13 cellular contexts compared by ENCODE assay signal in the genomic region with DNA sequence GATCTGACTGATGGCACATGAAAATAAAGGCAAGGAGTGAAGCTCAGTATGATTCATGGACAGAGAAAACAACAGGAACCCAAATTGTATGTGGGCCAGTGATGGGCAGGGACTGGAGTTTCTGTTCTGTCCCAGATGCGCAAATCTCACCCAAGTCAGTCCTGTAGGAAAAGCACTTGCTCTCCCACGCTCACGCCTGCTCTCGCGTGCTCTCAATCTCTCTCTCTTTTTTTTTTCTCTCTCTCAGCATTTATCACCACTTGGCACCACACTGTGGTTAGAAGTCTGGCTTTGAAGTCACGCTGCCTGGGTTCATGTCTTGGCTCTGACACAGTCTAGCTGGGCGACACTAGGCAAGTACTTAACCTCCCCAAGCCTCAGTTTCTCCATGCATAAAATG.
DNase-seq lines count a peak whose midpoint lies in the region; ATAC-seq and FAIRE-seq lines count a peak whose summit lies in the region.
"Had no signal": no experiment of that assay in that cellular context is flagged by ENCODE, and none has a peak within 500 bp of the region (broad histone marks: within the 10 kb centered on the region; RNA-seq: fewer than 3 reads in every experiment).

No MANE protein-coding gene starts in this region.

- H3K4me1 Mint-ChIP-seq in central memory CD8-positive, alpha-beta T cell, result peaks cover 34% of the 10 kb centered on the region

- no peak for ATAC-seq in central memory CD8-positive, alpha-beta T cell (replicated peaks; ENCODE audit: extremely low read depth, poor library complexity, severe bottlenecking)
- no peak for ATAC-seq in GM19455 (IDR thresholded peaks at IDR 0.05; ENCODE audit: unreplicated experiment)
- ATAC-seq: SK-N-SH treated with all-trans-retinoic acid at 6 μM for 48 hours had no signal

- peak; percentile 60 for FAIRE-seq in RCC 7860 (lab: Jason Lieb, UNC)
- FAIRE-seq: G401.6, islet of Langerhans had no signal

- H3K27ac Mint-ChIP-seq in central memory CD8-positive, alpha-beta T cell (ENCODE audit: low read depth), result peak overlapping the region; percentile 58

- no peaks in the 10 kb centered on the region for H3K9me3 Mint-ChIP-seq in central memory CD8-positive, alpha-beta T cell

- no peaks in the 10 kb centered on the region for H3K27me3 Mint-ChIP-seq in central memory CD8-positive, alpha-beta T cell

- H3K4me3 Mint-ChIP-seq in central memory CD8-positive, alpha-beta T cell, result peak overlapping the region; percentile 33

- peak; percentile 20 for DNase-seq in DMS79 treated with DMSO at 0.1 percent for 48 hours (lab: John Stamatoyannopoulos, UW)
- DNase-seq in DMS79 (lab: John Stamatoyannopoulos, UW), result no peak
- peak; percentile 63 for DNase-seq in RCC 7860 (ENCODE audit: low spot score)
- DNase-seq in central memory CD8-positive, alpha-beta T cell (ENCODE audit: low spot score in 2 of 2), result no peak
- peak; percentile 16 for DNase-seq in stimulated activated CD4-positive, alpha-beta T cell treated with anti-CD3 and anti-CD28 coated beads, Interleukin-4, amount 100 ng/mL, for 24 hours
- DNase-seq in cortex of kidney (lab: John Stamatoyannopoulos, UW), result no peak
- DNase-seq in NOMO-1 (lab: John Stamatoyannopoulos, UW; ENCODE audit: unreplicated experiment in 2 of 2), result no peak
- DNase-seq: KBM-7, nucleus accumbens had no signal

- peaks cover 1% of the 10 kb centered on the region for H3K36me3 Mint-ChIP-seq in central memory CD8-positive, alpha-beta T cell (ENCODE audit: insufficient read depth)

Comparison
In these comparisons a context has a peak if more than half of its experiments do, and no peak if none do; other contexts are left out.
1. DNase-seq: peak in DMS79 treated with DMSO at 0.1 percent for 48 hours (single experiment), RCC 7860 (single experiment) and stimulated activated CD4-positive, alpha-beta T cell treated with anti-CD3 and anti-CD28 coated beads, Interleukin-4, amount 100 ng/mL, for 24 hours (single experiment); none in DMS79 (single experiment), central memory CD8-positive, alpha-beta T cell (0 of 2), cortex of kidney (single experiment) and NOMO-1 (0 of 2).